ENCODE assay signal across 1 cellular context in the genomic region with DNA sequence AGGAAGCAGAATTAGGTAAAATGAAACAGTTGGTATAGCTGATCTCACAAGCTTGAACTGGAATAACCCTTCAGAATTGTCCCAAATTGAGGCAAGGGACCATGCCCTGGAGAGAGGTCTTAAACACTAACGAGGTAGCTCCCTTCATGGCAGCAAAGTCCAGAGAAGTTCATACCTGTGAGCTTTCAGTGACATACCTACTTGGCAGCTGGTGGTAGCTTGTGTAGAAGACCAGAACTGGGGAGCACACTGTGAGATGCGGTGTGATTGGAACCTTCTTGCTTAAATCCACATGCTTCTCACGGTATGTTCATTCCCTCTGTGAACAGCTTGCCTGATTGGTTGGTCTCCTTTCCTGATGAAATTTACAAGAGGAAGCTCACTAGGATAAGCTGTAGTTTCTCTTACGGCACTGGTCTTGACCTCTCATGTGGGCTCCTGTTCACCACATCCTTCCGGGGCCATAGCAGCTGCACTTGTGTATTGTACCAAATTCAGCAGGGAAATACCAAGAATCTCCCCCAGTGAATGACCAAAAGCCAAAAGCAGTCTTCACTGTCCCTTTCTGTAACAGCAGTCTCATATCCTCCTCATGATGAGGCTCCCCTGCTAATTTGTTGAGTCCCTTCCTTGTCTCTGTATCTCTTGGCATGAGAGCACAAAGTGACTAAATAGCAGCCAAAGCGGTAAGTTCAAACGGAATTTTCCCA.
TF ChIP-seq lines count a peak whose summit lies in the region.

No MANE protein-coding gene starts in this region.

TF ChIP-seq in H1, 55 proteins besides CTCF, POLR2A, EP300 and RAD21 (continued from another document):
- TF ChIP-seq, protein P1, sequence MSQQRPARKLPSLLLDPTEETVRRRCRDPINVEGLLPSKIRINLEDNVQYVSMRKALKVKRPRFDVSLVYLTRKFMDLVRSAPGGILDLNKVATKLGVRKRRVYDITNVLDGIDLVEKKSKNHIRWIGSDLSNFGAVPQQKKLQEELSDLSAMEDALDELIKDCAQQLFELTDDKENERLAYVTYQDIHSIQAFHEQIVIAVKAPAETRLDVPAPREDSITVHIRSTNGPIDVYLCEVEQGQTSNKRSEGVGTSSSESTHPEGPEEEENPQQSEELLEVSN (IDR thresholded peaks at IDR 0.05) = no peak
- TF ChIP-seq SP2 (IDR thresholded peaks at IDR 0.05; ENCODE audit: low read length) = no peak
- no peak for TF ChIP-seq RNF2 (IDR thresholded peaks at IDR 0.05; ENCODE audit: borderline replicate concordance, low read depth, low read length, missing control alignments, poor library complexity, severe bottlenecking)
- no peak for TF ChIP-seq SAP30 (IDR thresholded peaks at IDR 0.05; ENCODE audit: insufficient read depth, insufficient replicate concordance, low read length)
- TF ChIP-seq RBBP5 (IDR thresholded peaks at IDR 0.05; ENCODE audit: borderline replicate concordance, low read depth, low read length) = no peak
- no peak for TF ChIP-seq TBP (IDR thresholded peaks at IDR 0.05; ENCODE audit: low read depth, low read length)
- no peak for TF ChIP-seq BCL11A (IDR thresholded peaks at IDR 0.05; ENCODE audit: low read depth in 2 of 2, low read length in 2 of 2)
- no peak for TF ChIP-seq SP4 (IDR thresholded peaks at IDR 0.05; ENCODE audit: low read length)
- no peak for TF ChIP-seq KDM1A (IDR thresholded peaks at IDR 0.05; ENCODE audit: borderline replicate concordance, low read length)
- TF ChIP-seq, protein P2, sequence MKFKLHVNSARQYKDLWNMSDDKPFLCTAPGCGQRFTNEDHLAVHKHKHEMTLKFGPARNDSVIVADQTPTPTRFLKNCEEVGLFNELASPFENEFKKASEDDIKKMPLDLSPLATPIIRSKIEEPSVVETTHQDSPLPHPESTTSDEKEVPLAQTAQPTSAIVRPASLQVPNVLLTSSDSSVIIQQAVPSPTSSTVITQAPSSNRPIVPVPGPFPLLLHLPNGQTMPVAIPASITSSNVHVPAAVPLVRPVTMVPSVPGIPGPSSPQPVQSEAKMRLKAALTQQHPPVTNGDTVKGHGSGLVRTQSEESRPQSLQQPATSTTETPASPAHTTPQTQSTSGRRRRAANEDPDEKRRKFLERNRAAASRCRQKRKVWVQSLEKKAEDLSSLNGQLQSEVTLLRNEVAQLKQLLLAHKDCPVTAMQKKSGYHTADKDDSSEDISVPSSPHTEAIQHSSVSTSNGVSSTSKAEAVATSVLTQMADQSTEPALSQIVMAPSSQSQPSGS (IDR thresholded peaks at IDR 0.05; ENCODE audit: low read length) = no peak
- TF ChIP-seq, protein P3, sequence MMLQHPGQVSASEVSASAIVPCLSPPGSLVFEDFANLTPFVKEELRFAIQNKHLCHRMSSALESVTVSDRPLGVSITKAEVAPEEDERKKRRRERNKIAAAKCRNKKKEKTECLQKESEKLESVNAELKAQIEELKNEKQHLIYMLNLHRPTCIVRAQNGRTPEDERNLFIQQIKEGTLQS (IDR thresholded peaks at IDR 0.05; ENCODE audit: insufficient read depth, low read depth, low read length) = no peak
- no peak for TF ChIP-seq BRCA1 (IDR thresholded peaks at IDR 0.05; ENCODE audit: low read depth, low read length)
- TF ChIP-seq SIN3A (conservative IDR thresholded peaks at IDR 0.05 in 1 of 2, IDR thresholded peaks at IDR 0.05 in 1 of 2; ENCODE audit: low read depth in 1 of 2, low read length in 2 of 2) = no peak
- no peak for TF ChIP-seq TAF1 (IDR thresholded peaks at IDR 0.05; ENCODE audit: low read depth, low read length)
- no peak for TF ChIP-seq ASH2L (IDR thresholded peaks at IDR 0.05; ENCODE audit: low read length)
- TF ChIP-seq RFX5 (IDR thresholded peaks at IDR 0.05; ENCODE audit: borderline replicate concordance, low read depth, low read length) = no peak
- TF ChIP-seq KDM4A (IDR thresholded peaks at IDR 0.05; ENCODE audit: low read depth, low read length, severe bottlenecking) = no peak
- TF ChIP-seq CEBPB (IDR thresholded peaks at IDR 0.05; ENCODE audit: low read depth, low read length) = no peak
TF ChIP-seq in H1: peak in this region for 0.
